22 cellular contexts compared by ENCODE assay signal in genomic region chr4:2913168-2913567, GRCh38. TPM values are rescaled to one million over a fixed set of nuclear protein-coding genes. Genes with fewer than 3 reads are reported as not detected.
DNase-seq lines count a peak whose midpoint lies in the region; ATAC-seq and TF ChIP-seq lines count a peak whose summit lies in the region.
"Had no signal": no experiment of that assay in that cellular context is flagged by ENCODE, and none has a peak within 500 bp of the region (broad histone marks: within the 10 kb centered on the region; RNA-seq: fewer than 3 reads in every experiment).

No MANE protein-coding gene starts in this region.

- intact Hi-C loops in IMR-90 (cut with micrococcal nuclease), result no loop called here
- intact Hi-C loops in lower lobe of right lung (cut with DNase I), result no loop called here

- no TSS peak for BruUV-seq in IMR-90 (replicated peaks; lab: Mats Ljungman, UMichigan)

- DNase-seq in COLO668 (lab: John Stamatoyannopoulos, UW; ENCODE audit: unreplicated experiment) (peak; percentile 37), IMR-90 (no peak), T-helper 17 cell (no peak), lower lobe of right lung (peak; percentile 72), DMS 273 (lab: John Stamatoyannopoulos, UW; ENCODE audit: unreplicated experiment) (no peak)
- no peak for DNase-seq in activated naive CD4-positive, alpha-beta T cell treated with anti-CD3 and anti-CD28 coated beads, Interleukin-2, amount 50 U/mL, for 16 hours
- DNase-seq: activated CD4-positive, alpha-beta T cell treated with anti-CD3 and anti-CD28 coated beads, Interleukin-2, amount 50 U/mL, for 1 hour; activated naive CD4-positive, alpha-beta T cell; effector CD4-positive, alpha-beta T cell; gastrocnemius medialis; KBM-7; MV-4-11; NCI-H2171; NCI-H748 treated with DMSO at 0.1 percent for 48 hours; SHP77 treated with DMSO at 0.1 percent for 48 hours; stimulated activated CD4-positive, alpha-beta T cell treated with anti-CD3 and anti-CD28 coated beads, Interleukin-1b, Interleukin-23, amount 100 ng/mL, for 48 hours; stimulated activated naive CD4-positive, alpha-beta T cell; WERI-Rb-1 had no signal

- no peaks in the 10 kb centered on the region for H3K27me3 ChIP-seq in IMR-90 (ENCODE audit: control insufficient read depth, insufficient read depth, low read length)
- no peaks in the 10 kb centered on the region for H3K27me3 ChIP-seq in lower lobe of right lung (ENCODE audit: low read depth)
- H3K27me3 ChIP-seq: esophagus muscularis mucosa, gastrocnemius medialis, tibial nerve had no signal

- peak overlapping the region; percentile 63 for H3K27ac Mint-ChIP-seq in T-helper 17 cell
- H3K27ac Mint-ChIP-seq: nephron had no signal

- TF ChIP-seq RAD21 in IMR-90 (IDR thresholded peaks at IDR 0.05; ENCODE audit: low read length), result no peak

- peaks cover 7% of the 10 kb centered on the region for H3K9me1 ChIP-seq in IMR-90 (ENCODE audit: insufficient read depth, low read length)

- POLR2A ChIA-PET in IMR-90 (lab: Charles Lee; ENCODE audit: unreplicated experiment), result no interaction called here

- no peak overlapping the region for H4K5ac ChIP-seq in IMR-90 (ENCODE audit: low read depth, low read length)

- H3K4me1 ChIP-seq in IMR-90 (ENCODE audit: control insufficient read depth, insufficient read depth, low read length), result no peaks in the 10 kb centered on the region
- peaks cover 16% of the 10 kb centered on the region for H3K4me1 ChIP-seq in lower lobe of right lung
- H3K4me1 ChIP-seq: esophagus muscularis mucosa, gastrocnemius medialis had no signal

- H3K4me2 ChIP-seq in IMR-90 (ENCODE audit: low read depth, low read length), result no peak overlapping the region

- no peak for TF ChIP-seq POLR2A in IMR-90 (IDR thresholded peaks at IDR 0.05; ENCODE audit: low read depth, low read length)

- dilution Hi-C loops in IMR-90 (cut with HindIII; ENCODE audit: low sequenced_read_pairs, unreplicated experiment), result no loop called here

- H3K27ac ChIP-seq in IMR-90 (ENCODE audit: insufficient read depth, low read length) (no peak overlapping the region), lower lobe of right lung (peak overlapping the region; percentile 46)
- H3K27ac ChIP-seq: esophagus muscularis mucosa, gastrocnemius medialis, tibial nerve, WERI-Rb-1 had no signal

- H2AFZ ChIP-seq in IMR-90 (replicated peaks; ENCODE audit: low read length, poor library complexity), result no peak overlapping the region

- H3K4me3 ChIP-seq in IMR-90 (ENCODE audit: insufficient read depth, low read depth, low read length), result no peak overlapping the region
- no peak overlapping the region for H3K4me3 ChIP-seq in lower lobe of right lung
- H3K4me3 ChIP-seq: esophagus muscularis mucosa, gastrocnemius medialis, tibial nerve had no signal

- ATAC-seq in IMR-90 (ENCODE audit: low read depth), result no peak
- ATAC-seq in T-helper 17 cell, result no peak
- peak; percentile 89 to 91 for ATAC-seq in lower lobe of right lung
- ATAC-seq in HG03521 (IDR thresholded peaks at IDR 0.05; ENCODE audit: unreplicated experiment), result no peak

- 100% methylated on average over 4 of the region's 6 CpGs; no CpG with 5 or more reads in 1 of the 2 experiments for WGBS in IMR-90 (ENCODE audit: extremely low coverage in 2 of 2, insufficient read length in 1 of 2), 2 experiments

- no peak overlapping the region for H3K9ac ChIP-seq in IMR-90 (ENCODE audit: low read depth, low read length)

- H4K20me1 ChIP-seq in IMR-90 (ENCODE audit: insufficient read depth, low read length), result no peaks in the 10 kb centered on the region

- no peak overlapping the region for H3K4ac ChIP-seq in IMR-90 (ENCODE audit: low read depth, low read length)

- no peak overlapping the region for H4K91ac ChIP-seq in IMR-90 (ENCODE audit: insufficient read depth, low read depth, low read length)

- no peak overlapping the region for H4K8ac ChIP-seq in IMR-90 (ENCODE audit: low read depth in 2 of 2, low read length in 2 of 2)

- H2AK5ac ChIP-seq in IMR-90 (ENCODE audit: low read depth, low read length), result no peak overlapping the region

- no peak overlapping the region for H3K18ac ChIP-seq in IMR-90 (ENCODE audit: low read depth, low read length)

- H3K14ac ChIP-seq in IMR-90 (replicated peaks; ENCODE audit: low read depth, low read length), result no peak overlapping the region

- H3K36me3 Mint-ChIP-seq in T-helper 17 cell (ENCODE audit: low read depth), result peaks cover 10% of the 10 kb centered on the region

- H2BK5ac ChIP-seq in IMR-90 (ENCODE audit: low read depth, low read length, poor library complexity, severe bottlenecking), result no peak overlapping the region

- H3K79me1 ChIP-seq in IMR-90 (ENCODE audit: low read depth in 1 of 2, low read length in 2 of 2), result peaks cover 5 to 58% of the 10 kb centered on the region in 2 experiments

- no peak overlapping the region for H3K23ac ChIP-seq in IMR-90 (ENCODE audit: low read depth, low read length)

- CTCF ChIA-PET in IMR-90 (lab: Yijun Ruan, JAX), result no interaction called here

- no peaks in the 10 kb centered on the region for H3K9me3 ChIP-seq in IMR-90 (ENCODE audit: control insufficient read depth, insufficient read depth, low read length)
- no peaks in the 10 kb centered on the region for H3K9me3 ChIP-seq in T-helper 17 cell (ENCODE audit: control insufficient read depth, low read length, poor library complexity, severe bottlenecking)
- H3K9me3 ChIP-seq in lower lobe of right lung, result no peaks in the 10 kb centered on the region
- H3K9me3 ChIP-seq: esophagus muscularis mucosa, gastrocnemius medialis had no signal

- in situ Hi-C loops in IMR-90 (cut with MboI; ENCODE audit: low sequenced_read_pairs), result no loop called here

- H2BK15ac ChIP-seq in IMR-90 (ENCODE audit: low read depth, low read length), result no peak overlapping the region

- peaks cover 18% of the 10 kb centered on the region for H3K4me1 Mint-ChIP-seq in T-helper 17 cell
- H3K4me1 Mint-ChIP-seq: nephron had no signal

- no peak overlapping the region for H2BK20ac ChIP-seq in IMR-90 (ENCODE audit: low read depth, low read length)

- H3K4me3 Mint-ChIP-seq in T-helper 17 cell, result no peak overlapping the region
- H3K4me3 Mint-ChIP-seq: nephron had no signal

- no peaks in the 10 kb centered on the region for H3K27me3 Mint-ChIP-seq in T-helper 17 cell

- peaks cover 67% of the 10 kb centered on the region for H3K36me3 ChIP-seq in IMR-90 (ENCODE audit: control insufficient read depth, insufficient read depth, low read length)
- H3K36me3 ChIP-seq in lower lobe of right lung, result peaks cover 93% of the 10 kb centered on the region

- H2AK9ac ChIP-seq in IMR-90 (replicated peaks; ENCODE audit: low read depth, low read length, poor library complexity), result peak overlapping the region; percentile 79

- TF ChIP-seq CTCF in IMR-90 (conservative IDR thresholded peaks at IDR 0.05; ENCODE audit: low read depth, low read length) (no peak), lower lobe of right lung (IDR thresholded peaks at IDR 0.05) (no peak)

- H2BK120ac ChIP-seq in IMR-90 (ENCODE audit: low read depth, low read length), result no peak overlapping the region

- no peak overlapping the region for H3K56ac ChIP-seq in IMR-90 (ENCODE audit: extremely low read depth, insufficient read depth, low read length)

TF ChIP-seq in IMR-90, 13 proteins besides CTCF, POLR2A, EP300 and RAD21:
- TF ChIP-seq USF2 (IDR thresholded peaks at IDR 0.05; ENCODE audit: low read depth, low read length), result no peak
- TF ChIP-seq, protein P1, sequence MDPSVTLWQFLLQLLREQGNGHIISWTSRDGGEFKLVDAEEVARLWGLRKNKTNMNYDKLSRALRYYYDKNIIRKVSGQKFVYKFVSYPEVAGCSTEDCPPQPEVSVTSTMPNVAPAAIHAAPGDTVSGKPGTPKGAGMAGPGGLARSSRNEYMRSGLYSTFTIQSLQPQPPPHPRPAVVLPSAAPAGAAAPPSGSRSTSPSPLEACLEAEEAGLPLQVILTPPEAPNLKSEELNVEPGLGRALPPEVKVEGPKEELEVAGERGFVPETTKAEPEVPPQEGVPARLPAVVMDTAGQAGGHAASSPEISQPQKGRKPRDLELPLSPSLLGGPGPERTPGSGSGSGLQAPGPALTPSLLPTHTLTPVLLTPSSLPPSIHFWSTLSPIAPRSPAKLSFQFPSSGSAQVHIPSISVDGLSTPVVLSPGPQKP (IDR thresholded peaks at IDR 0.05; ENCODE audit: borderline replicate concordance, low read depth, low read length), result no peak
- TF ChIP-seq FOS (IDR thresholded peaks at IDR 0.05; ENCODE audit: low read depth, low read length), result no peak
- TF ChIP-seq BHLHE40 (IDR thresholded peaks at IDR 0.05; ENCODE audit: low read depth, low read length), result no peak
- TF ChIP-seq RFX5 (IDR thresholded peaks at IDR 0.05; ENCODE audit: low read depth, low read length), result no peak
- no peak for TF ChIP-seq CHD1 (IDR thresholded peaks at IDR 0.05; ENCODE audit: low read depth, low read length)
- no peak for TF ChIP-seq NFE2L2 (IDR thresholded peaks at IDR 0.05; ENCODE audit: low read depth, low read length)
- TF ChIP-seq MXI1 (IDR thresholded peaks at IDR 0.05; ENCODE audit: borderline replicate concordance, low read depth, low read length), result no peak
- TF ChIP-seq MAZ (IDR thresholded peaks at IDR 0.05; ENCODE audit: borderline replicate concordance, low read depth, low read length), result no peak
- no peak for TF ChIP-seq CEBPB (IDR thresholded peaks at IDR 0.05; ENCODE audit: low read depth, low read length)
- no peak for TF ChIP-seq MAFK (IDR thresholded peaks at IDR 0.05; ENCODE audit: low read depth, low read length)
- TF ChIP-seq RCOR1 (IDR thresholded peaks at IDR 0.05; ENCODE audit: insufficient replicate concordance, low read length), result no peak

RNA-seq across cellular contexts. Expression of gene NOP14, which starts 50.0 kb away (rescaled TPM):
- total RNA-seq in IMR-90 (2012; rRNA removed) (10.9 and 19.2 TPM in 2 replicates), T-helper 17 cell (10 to 100 TPM; 32.8 to 34.0 TPM), lower lobe of right lung (20.7 TPM)
- polyA plus RNA-seq in IMR-90 (2012; rRNA removed), result 11.3 and 12.6 TPM in 2 replicates
- 5.4 and 8.4 TPM in 2 replicates for polyA plus RNA-seq in IMR-90 (2012; cell fraction: cytosol; rRNA removed)
- 6.7 and 10.4 TPM in 2 replicates for polyA plus RNA-seq in IMR-90 (2012; cell fraction: nucleus; rRNA removed; ENCODE audit: low replicate concordance)

RNA-seq across cellular contexts. Expression of gene GRK4, which starts 50.2 kb away (rescaled TPM):
- total RNA-seq in IMR-90 (2012; rRNA removed) (1.6 and 1.7 TPM in 2 replicates), T-helper 17 cell (1 to 10 TPM; 1.7 to 3.6 TPM), lower lobe of right lung (7.1 TPM)
- 2.1 and 2.2 TPM in 2 replicates for polyA plus RNA-seq in IMR-90 (2012; rRNA removed)
- polyA plus RNA-seq in IMR-90 (2012; cell fraction: cytosol; rRNA removed), result 2.0 and 2.3 TPM in 2 replicates
- 1.1 and 1.6 TPM in 2 replicates for polyA plus RNA-seq in IMR-90 (2012; cell fraction: nucleus; rRNA removed; ENCODE audit: low replicate concordance)

Comparison
In these comparisons a context has a peak if more than half of its experiments do, and no peak if none do; other contexts are left out.
1. DNase-seq: peak in COLO668 (single experiment) and lower lobe of right lung (single experiment); none in IMR-90 (single experiment), T-helper 17 cell (0 of 3), activated naive CD4-positive, alpha-beta T cell treated with anti-CD3 and anti-CD28 coated beads, Interleukin-2, amount 50 U/mL, for 16 hours (single experiment) and DMS 273 (single experiment).
2. ATAC-seq: peak in lower lobe of right lung (2 of 2); none in IMR-90 (single experiment), T-helper 17 cell (single experiment) and HG03521 (single experiment).